In the genomic region with DNA sequence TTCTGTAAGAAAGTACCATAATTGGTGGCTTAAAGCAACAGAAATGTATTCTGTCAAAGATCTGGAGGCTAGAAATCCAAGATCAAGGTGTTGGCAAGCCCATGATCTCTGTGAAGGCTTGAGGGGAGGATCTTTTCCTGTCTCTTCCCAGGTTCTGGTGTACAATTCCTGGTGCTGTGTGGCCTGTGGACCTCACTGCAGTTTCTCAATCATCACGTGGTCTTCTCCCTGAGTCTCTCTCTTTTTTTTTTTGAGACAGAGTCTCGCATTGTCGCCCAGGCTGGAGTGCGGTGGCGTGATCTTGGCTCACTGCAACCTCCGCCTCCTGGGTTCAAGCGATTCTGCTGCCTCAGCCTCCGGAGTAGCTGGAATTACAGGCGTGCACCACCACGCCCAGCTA, we compare ENCODE assay signal across 6 cellular contexts. TPM values are rescaled to one million over a fixed set of nuclear protein-coding genes. Genes with fewer than 3 reads are reported as not detected.
"Had no signal": no experiment of that assay in that cellular context is flagged by ENCODE, and none has a peak within 500 bp of the region (broad histone marks: within the 10 kb centered on the region; RNA-seq: fewer than 3 reads in every experiment).

No MANE protein-coding gene starts in this region.

RNA-seq across cellular contexts. Expression of a gene that starts 12.7 kb away (rescaled TPM):
- total RNA-seq: activated naive CD4-positive, alpha-beta T cell treated with anti-CD3 and anti-CD28 coated beads for 36 hours; activated naive CD4-positive, alpha-beta T cell treated with anti-CD3 and anti-CD28 coated beads, Interleukin-2, amount 50 U/mL, for 72 hours; activated T-helper 1 cell treated with anti-CD3 and anti-CD28 coated beads, Interleukin-12 subunit alpha, Interleukin-12 subunit beta, Interleukin-2, Interleukin-4 antibody, amounts not matched to agents 30 ng/mL and 10 ng/mL and 1 ng/mL, durations not matched to agents 14 hours and 24 hours and 36 hours; activated T-helper 17 cell treated with anti-CD3 and anti-CD28 coated beads, Interleukin-2, amount 50 U/mL, for 72 hours; activated T-helper 2 cell treated with anti-CD3 and anti-CD28 coated beads, Interferon-gamma antibody, Interleukin-2, Interleukin-4, amounts not matched to agents 10 μg/mL and 5 μg/mL and 100 μg/mL, durations not matched to agents 14 hours and 24 hours and 36 hours; cardiac muscle cell had no signal
- polyA plus RNA-seq: cardiac muscle cell had no signal
